ENCODE assay signal across 25 cellular contexts in genomic region chr6:162942860-162943259, GRCh38.
DNase-seq lines count a peak whose midpoint lies in the region; TF ChIP-seq lines count a peak whose summit lies in the region.
"Had no signal": no experiment of that assay in that cellular context is flagged by ENCODE, and none has a peak within 500 bp of the region (broad histone marks: within the 10 kb centered on the region; RNA-seq: fewer than 3 reads in every experiment).

No MANE protein-coding gene starts in this region.

- peak; percentile 47 for DNase-seq in AG04450 (ENCODE audit: low read depth, low spot score)
- peak; percentile 25 for DNase-seq in HFF-Myc (ENCODE audit: extremely low read depth, low read depth)
- DNase-seq in brain microvascular endothelial cell, result peak; percentile 92
- peak; percentile 53 for DNase-seq in glomerular visceral epithelial cell (ENCODE audit: extremely low spot score)
- DNase-seq in pons (ENCODE audit: low spot score), result no peak
- DNase-seq in CD14-positive monocyte (ENCODE audit: low spot score), result no peak
- no peak for DNase-seq in activated CD4-positive, alpha-beta T cell treated with anti-CD3 and anti-CD28 coated beads for 1 hour
- no peak for DNase-seq in GM19238 (ENCODE audit: insufficient read length, low spot score)
- DNase-seq: activated CD4-positive, alpha-beta T cell treated with anti-CD3 and anti-CD28 coated beads, Interleukin-2, amount 50 U/mL, for 48 hours; activated effector memory CD4-positive, alpha-beta T cell treated with anti-CD3 and anti-CD28 coated beads, Interleukin-2, amount 50 U/mL, for 16 hours; activated naive CD8-positive, alpha-beta T cell treated with anti-CD3 and anti-CD28 coated beads, Interleukin-2, amount 50 U/mL, for 24 hours; cerebellar nuclear complex; esophagus squamous epithelium; GOT3; heart right ventricle; NCI-H1105; NCI-H510A; NK-92 treated with Interleukin-12 subunit alpha and Interleukin-12 subunit beta, amount 100 ng/mL, for 24 hours; nucleus accumbens had no signal

- no peaks in the 10 kb centered on the region for H3K36me3 Mint-ChIP-seq in CD14-positive monocyte
- H3K36me3 Mint-ChIP-seq: WTC11 had no signal

- H3K27me3 Mint-ChIP-seq in CD14-positive monocyte (ENCODE audit: low read depth in 3 of 3), result peaks cover 0 to 1% (median 0%) of the 10 kb centered on the region in 3 donors
- H3K27me3 Mint-ChIP-seq: activated naive CD8-positive, alpha-beta T cell treated with anti-CD3 and anti-CD28 coated beads, Interleukin-2, amount 50 U/mL, for 24 hours had no signal

- peaks cover 9 to 23% (median 18%) of the 10 kb centered on the region in 7 donors for H3K9me3 Mint-ChIP-seq in CD14-positive monocyte

- no peak overlapping the region for H3K4me3 ChIP-seq in AG04450 (ENCODE audit: low read depth, low read length)
- H3K4me3 ChIP-seq in HFF-Myc (replicated peaks; ENCODE audit: low read depth, low read length), result no peak overlapping the region
- H3K4me3 ChIP-seq in brain microvascular endothelial cell (ENCODE audit: low read depth, low read length), result no peak overlapping the region
- H3K4me3 ChIP-seq: esophagus squamous epithelium, heart right ventricle, right atrium auricular region, SK-N-MC, suprapubic skin, vagina had no signal

- no peaks in the 10 kb centered on the region for H3K36me3 ChIP-seq in brain microvascular endothelial cell (replicated peaks)
- H3K36me3 ChIP-seq: esophagus squamous epithelium, heart right ventricle, right atrium auricular region, suprapubic skin, vagina had no signal

- H3K4me3 Mint-ChIP-seq in CD14-positive monocyte, result no peak overlapping the region
- H3K4me3 Mint-ChIP-seq: activated naive CD8-positive, alpha-beta T cell treated with anti-CD3 and anti-CD28 coated beads, Interleukin-2, amount 50 U/mL, for 24 hours; T-helper 2 cell treated with Interferon-gamma antibody and Interleukin-4, amounts not matched to agents 5 μg/mL and 100 μg/mL, for 36 hours; WTC11 had no signal

- intact Hi-C loops in CD14-positive monocyte (cut with micrococcal nuclease), result no loop called here

- CTCF ChIA-PET in AG04450 (lab: Charles Lee), result no interaction called here

- in situ Hi-C loops in brain microvascular endothelial cell (cut with HindIII; ENCODE audit: low pct_ligation_motif_present, low sequenced_read_pairs), result no loop called here

- H3K27ac ChIP-seq in AG04450 (ENCODE audit: low read depth, low read length), result peak overlapping the region; percentile 13
- peak overlapping the region; percentile 41 for H3K27ac ChIP-seq in brain microvascular endothelial cell
- H3K27ac ChIP-seq: esophagus squamous epithelium, heart right ventricle, right atrium auricular region, SK-N-MC, suprapubic skin, vagina had no signal

- H3K9me3 ChIP-seq in AG04450 (ENCODE audit: control insufficient read depth, insufficient read depth, low read length), result peaks cover 7% of the 10 kb centered on the region
- H3K9me3 ChIP-seq: vagina had no signal

- TF ChIP-seq CTCF in AG04450 (IDR thresholded peaks at IDR 0.05; ENCODE audit: low read depth, low read length) (no peak), HFF-Myc (IDR thresholded peaks at IDR 0.05; ENCODE audit: low read depth, low read length, missing control alignments) (no peak), brain microvascular endothelial cell (IDR thresholded peaks at IDR 0.05; ENCODE audit: low read depth, low read length, missing control alignments) (no peak), CD14-positive monocyte (IDR thresholded peaks at IDR 0.05) (no peak)

- POLR2A ChIA-PET in AG04450 (lab: Yijun Ruan, JAX), result no interaction called here

- H3K27ac Mint-ChIP-seq in CD14-positive monocyte, result no peak overlapping the region
- H3K27ac Mint-ChIP-seq: activated naive CD8-positive, alpha-beta T cell treated with anti-CD3 and anti-CD28 coated beads, Interleukin-2, amount 50 U/mL, for 24 hours; T-helper 2 cell treated with Interferon-gamma antibody and Interleukin-4, amounts not matched to agents 5 μg/mL and 100 μg/mL, for 36 hours; WTC11 had no signal

- H3K4me1 Mint-ChIP-seq in CD14-positive monocyte, result no peaks in the 10 kb centered on the region
- H3K4me1 Mint-ChIP-seq: activated naive CD8-positive, alpha-beta T cell treated with anti-CD3 and anti-CD28 coated beads, Interleukin-2, amount 50 U/mL, for 24 hours had no signal

- H3K27me3 ChIP-seq in AG04450 (ENCODE audit: control insufficient read depth, insufficient read depth, low read length), result no peaks in the 10 kb centered on the region
- H3K27me3 ChIP-seq in brain microvascular endothelial cell (replicated peaks), result no peaks in the 10 kb centered on the region
- H3K27me3 ChIP-seq: esophagus squamous epithelium, heart right ventricle, right atrium auricular region, suprapubic skin, vagina had no signal

Comparison
In these comparisons a context has a peak if more than half of its experiments do, and no peak if none do; other contexts are left out.
1. DNase-seq: peak in AG04450 (single experiment), HFF-Myc (single experiment), brain microvascular endothelial cell (single experiment) and glomerular visceral epithelial cell (single experiment); none in pons (single experiment), CD14-positive monocyte (single experiment), activated CD4-positive, alpha-beta T cell treated with anti-CD3 and anti-CD28 coated beads for 1 hour (single experiment) and GM19238 (single experiment).